Comparison of ENCODE assay signal across 21 cellular contexts in genomic region chr10:77301305-77301730, GRCh38.
DNase-seq lines count a peak whose midpoint lies in the region; ATAC-seq, FAIRE-seq and TF ChIP-seq lines count a peak whose summit lies in the region.
"Had no signal": no experiment of that assay in that cellular context is flagged by ENCODE, and none has a peak within 500 bp of the region (broad histone marks: within the 10 kb centered on the region; RNA-seq: fewer than 3 reads in every experiment).

No MANE protein-coding gene starts in this region.

- intact Hi-C loops in mammary epithelial cell (cut with micrococcal nuclease) (no loop called here), kidney (cut with DNase I) (no loop called here)

- BruUV-seq in mammary epithelial cell (replicated peaks; lab: Mats Ljungman, UMichigan): no TSS peak

- H3K4me1 Mint-ChIP-seq in T-cell: no peaks in the 10 kb centered on the region
- H3K4me1 Mint-ChIP-seq: activated T-helper 17 cell treated with anti-CD3 and anti-CD28 coated beads, Interleukin-2, amount 50 U/mL, for 72 hours had no signal

- H3K27me3 Mint-ChIP-seq in T-cell: peaks cover 5% of the 10 kb centered on the region in 2 donors

- DNase-seq in AG08396 (ENCODE audit: low spot score) (peak; percentile 27), HTR-8/SVneo (ENCODE audit: insufficient read length, low spot score) (peak; percentile 22), mammary epithelial cell (peak; percentile 43), kidney tubule cell (ENCODE audit: low spot score) (peak; percentile 65), T-cell (no peak), T-helper 1 cell (no peak), kidney (no peak)
- DNase-seq in activated CD4-positive, alpha-beta T cell treated with anti-CD3 and anti-CD28 coated beads for 4 hours: no peak
- DNase-seq: anterior cingulate cortex; BE2C; DMS53; foreskin melanocyte; H9; KG1; NCI-H1417 treated with DMSO at 0.1 percent for 48 hours; stimulated activated CD4-positive, alpha-beta T cell treated with anti-CD3 and anti-CD28 coated beads, Interleukin-1b, Interleukin-23, amount 100 ng/mL, for 48 hours; stimulated activated CD8-positive, alpha-beta memory T cell treated with anti-CD3 and anti-CD28 coated beads, Interleukin-4, amount 100 ng/mL, for 48 hours had no signal

- H3K4me1 ChIP-seq in mammary epithelial cell (ENCODE audit: insufficient read depth, low read length) (peaks cover 9% of the 10 kb centered on the region), kidney (ENCODE audit: control insufficient read depth in 1 of 2, insufficient read depth in 1 of 2, low read depth in 1 of 2, low read length in 2 of 2) (no peaks in the 10 kb centered on the region)
- H3K4me1 ChIP-seq: BE2C had no signal

- H3K79me2 ChIP-seq in mammary epithelial cell (ENCODE audit: insufficient read depth, low read length): no peaks in the 10 kb centered on the region

- no peaks in the 10 kb centered on the region for H3K36me3 ChIP-seq in mammary epithelial cell (ENCODE audit: insufficient read depth, low read length)
- no peaks in the 10 kb centered on the region for H3K36me3 ChIP-seq in kidney (ENCODE audit: control insufficient read depth in 1 of 2, insufficient read depth in 2 of 2, low read length in 2 of 2)
- H3K36me3 ChIP-seq: BE2C, tibial nerve had no signal

- no peak overlapping the region for H2AFZ ChIP-seq in mammary epithelial cell (ENCODE audit: low read depth, low read length)

- no peaks in the 10 kb centered on the region for H3K27me3 ChIP-seq in mammary epithelial cell (ENCODE audit: insufficient read depth, low read length)
- H3K27me3 ChIP-seq: BE2C, tibial nerve had no signal

- no peak overlapping the region for H3K27ac Mint-ChIP-seq in T-cell
- H3K27ac Mint-ChIP-seq: activated T-helper 17 cell treated with anti-CD3 and anti-CD28 coated beads, Interleukin-2, amount 50 U/mL, for 72 hours; H9; nephron had no signal

- no peak for ATAC-seq in T-cell (replicated peaks in 1 of 4)
- ATAC-seq: activated T-helper 17 cell treated with anti-CD3 and anti-CD28 coated beads, Interleukin-2, amount 50 U/mL, for 72 hours had no signal

- H3K9ac ChIP-seq in mammary epithelial cell (ENCODE audit: insufficient read depth, low read length) (no peak overlapping the region), kidney (ENCODE audit: low read length in 2 of 2) (no peak overlapping the region)

- no peaks in the 10 kb centered on the region for H3K36me3 Mint-ChIP-seq in T-cell

- H3K4me2 ChIP-seq in mammary epithelial cell (ENCODE audit: insufficient read depth, low read depth, low read length): no peak overlapping the region

- no peaks in the 10 kb centered on the region for H4K20me1 ChIP-seq in mammary epithelial cell (ENCODE audit: insufficient read depth, low read length)

- H3K9me3 ChIP-seq in mammary epithelial cell (replicated peaks; ENCODE audit: insufficient read depth, low read length): no peaks in the 10 kb centered on the region
- H3K9me3 ChIP-seq in kidney (ENCODE audit: control insufficient read depth in 1 of 2, low read length in 2 of 2): no peaks in the 10 kb centered on the region
- H3K9me3 ChIP-seq: BE2C, tibial nerve had no signal

- CTCF ChIA-PET in mammary epithelial cell (lab: Charles Lee; ENCODE audit: low non-redundant PET) (no interaction called here), T-cell (lab: Charles Lee) (interaction anchor here in 1 of 2 donors (0.6 kb wide), 1 partner anchor 84 kb away, joined by 7 read pairs; no protein-coding TSS in a partner anchor)

- POLR2A ChIA-PET in T-cell (lab: Charles Lee): no interaction called here

- no peak overlapping the region for H3K4me3 Mint-ChIP-seq in T-cell
- H3K4me3 Mint-ChIP-seq: activated T-helper 17 cell treated with anti-CD3 and anti-CD28 coated beads, Interleukin-2, amount 50 U/mL, for 72 hours; H9; nephron had no signal

- H3K27ac ChIP-seq in mammary epithelial cell (ENCODE audit: insufficient read depth, low read depth, low read length) (no peak overlapping the region), kidney (ENCODE audit: low read depth in 2 of 2, low read length in 2 of 2) (no peak overlapping the region)
- H3K27ac ChIP-seq: tibial nerve had no signal

- no peak overlapping the region for H3K4me3 ChIP-seq in mammary epithelial cell (replicated peaks in 1 of 3; ENCODE audit: insufficient read depth in 1 of 3, low read depth in 2 of 3, low read length in 3 of 3)
- H3K4me3 ChIP-seq in kidney (ENCODE audit: low read length in 2 of 2): no peak overlapping the region
- H3K4me3 ChIP-seq: tibial nerve had no signal

- H3K9me3 Mint-ChIP-seq in T-cell: peaks cover 4 to 8% (median 5%) of the 10 kb centered on the region in 3 donors
- H3K9me3 Mint-ChIP-seq: H9, nephron had no signal

- in situ Hi-C loops in mammary epithelial cell (cut with MboI; ENCODE audit: low sequenced_read_pairs in 2 of 2): no loop called here

- 38% methylated on average over 3 of the region's 3 CpGs for WGBS in mammary epithelial cell (ENCODE audit: low coverage, missing lambda C conversion rate)

- no peak for TF ChIP-seq CTCF in mammary epithelial cell (conservative IDR thresholded peaks at IDR 0.05 in 1 of 2, IDR thresholded peaks at IDR 0.05 in 1 of 2; ENCODE audit: extremely low read depth in 1 of 2, insufficient read depth in 1 of 2, low read depth in 1 of 2, low read length in 2 of 2)
- no peak for TF ChIP-seq CTCF in kidney (IDR thresholded peaks at IDR 0.05; ENCODE audit: borderline replicate concordance, extremely low read depth, insufficient read depth)

- FAIRE-seq in HTR-8/SVneo (lab: Jason Lieb, UNC): no peak
- FAIRE-seq in kidney (lab: Jason Lieb, UNC): no peak
- FAIRE-seq: TTC549 had no signal

- dilution Hi-C loops in mammary epithelial cell (cut with HindIII; ENCODE audit: low sequenced_read_pairs): no loop called here

Comparison
In these comparisons a context has a peak if more than half of its experiments do, and no peak if none do; other contexts are left out.
1. DNase-seq: peak in AG08396 (single experiment), HTR-8/SVneo (single experiment), mammary epithelial cell (single experiment) and kidney tubule cell (single experiment); none in T-cell (0 of 34), T-helper 1 cell (0 of 5), activated CD4-positive, alpha-beta T cell treated with anti-CD3 and anti-CD28 coated beads for 4 hours (0 of 2) and kidney (single experiment).